ENCODE assay signal across 29 cellular contexts in the genomic region with DNA sequence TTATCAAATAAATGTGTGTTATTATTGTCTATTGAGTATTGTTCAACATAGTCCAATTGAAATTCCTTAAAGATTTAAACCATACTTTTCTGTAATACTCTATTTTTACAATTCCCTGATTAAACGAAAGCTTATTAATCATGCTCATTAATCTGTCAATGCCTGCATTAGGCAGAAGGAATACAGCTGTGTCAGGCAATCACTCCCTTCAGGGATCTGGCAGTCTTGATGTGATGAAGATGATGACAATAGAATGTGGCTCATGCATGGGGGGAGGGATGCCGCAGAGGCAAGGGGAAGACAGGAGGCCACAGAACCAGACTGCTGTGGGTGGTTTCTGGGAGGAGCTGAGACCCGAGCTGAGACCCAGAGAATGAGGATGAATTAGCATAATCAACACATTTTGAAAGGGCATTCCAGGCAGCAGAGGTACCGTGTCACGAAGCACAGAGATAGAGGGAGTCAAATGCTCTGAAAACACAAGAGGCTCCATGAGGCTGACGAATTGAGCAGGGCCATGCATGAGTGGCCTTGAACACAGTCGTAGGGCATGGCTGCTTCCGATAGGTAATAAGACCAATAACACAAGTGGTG.
DNase-seq lines count a peak whose midpoint lies in the region; ATAC-seq, FAIRE-seq and TF ChIP-seq lines count a peak whose summit lies in the region.
"Had no signal": no experiment of that assay in that cellular context is flagged by ENCODE, and none has a peak within 500 bp of the region (broad histone marks: within the 10 kb centered on the region; RNA-seq: fewer than 3 reads in every experiment).

No MANE protein-coding gene starts in this region.

- FAIRE-seq in H1 (lab: Jason Lieb, UNC): no peak
- FAIRE-seq: colon, GM12892, TTC549 had no signal

- H3K4me3 Mint-ChIP-seq in nephron progenitor cell: peak overlapping the region; percentile 37
- H3K4me3 Mint-ChIP-seq: CD4-positive, alpha-beta memory T cell; naive thymus-derived CD8-positive, alpha-beta T cell had no signal

- H3K79me1 ChIP-seq in H1 (ENCODE audit: low read depth, low read length): no peaks in the 10 kb centered on the region

- no peaks in the 10 kb centered on the region for H4K20me1 ChIP-seq in H1 (replicated peaks in 1 of 2; ENCODE audit: control insufficient read depth in 1 of 2, insufficient read depth in 2 of 2, low read length in 2 of 2)

- H3K4me3 ChIP-seq in H1 (ENCODE audit: extremely low read depth in 1 of 4, insufficient read depth in 2 of 4, low read depth in 3 of 4, low read length in 4 of 4): no peak overlapping the region
- H3K4me3 ChIP-seq: ascending aorta, cardiac muscle cell, lower lobe of right lung, MG63, ovary, smooth muscle cell had no signal

- no peaks in the 10 kb centered on the region for H3K23me2 ChIP-seq in H1 (ENCODE audit: low read depth, low read length)

- H4K5ac ChIP-seq in H1 (ENCODE audit: insufficient read length, low read depth, low read length): no peak overlapping the region

- H3K9ac ChIP-seq in H1 (replicated peaks in 1 of 4; ENCODE audit: extremely low read depth in 1 of 4, low read depth in 3 of 4, low read length in 3 of 4): no peak overlapping the region

- no peaks in the 10 kb centered on the region for H3K36me3 Mint-ChIP-seq in nephron progenitor cell (ENCODE audit: low read depth)
- H3K36me3 Mint-ChIP-seq: CD4-positive, alpha-beta memory T cell; naive thymus-derived CD8-positive, alpha-beta T cell had no signal

- no peak overlapping the region for H2BK12ac ChIP-seq in H1 (ENCODE audit: low read depth, low read length)

- no peak overlapping the region for H2AFZ ChIP-seq in H1 (ENCODE audit: low read length)

- H3K9me3 Mint-ChIP-seq in nephron progenitor cell: peaks cover 26% of the 10 kb centered on the region

- no peaks in the 10 kb centered on the region for H3K9me3 ChIP-seq in H1 (ENCODE audit: insufficient read depth in 2 of 2, low read depth in 1 of 2, low read length in 1 of 2)
- H3K9me3 ChIP-seq: ascending aorta, lower lobe of right lung, MG63, ovary had no signal

- no peak for ATAC-seq in HG02642 (IDR thresholded peaks at IDR 0.05; ENCODE audit: poor library complexity, unreplicated experiment)
- ATAC-seq: HCT116; lower lobe of right lung; naive thymus-derived CD8-positive, alpha-beta T cell; stimulated activated naive CD8-positive, alpha-beta T cell treated with anti-CD3 and anti-CD28 coated beads, Interleukin-15, Interleukin-2, amounts not matched to agents 100 U/mL and 50 U/mL, for 24 hours had no signal

- H3K4me1 ChIP-seq in H1 (replicated peaks in 1 of 4; ENCODE audit: control insufficient read depth in 3 of 4, insufficient read depth in 4 of 4, low read length in 3 of 4): peaks cover 0 to 10% (median 6%) of the 10 kb centered on the region in 4 experiments; a peak in 5 of 7 replicates
- H3K4me1 ChIP-seq: ascending aorta, lower lobe of right lung had no signal

- POLR2A ChIA-PET in H1 (lab: Charles Lee; ENCODE audit: partially characterized antibody): no interaction called here

- H3K27ac Mint-ChIP-seq in nephron progenitor cell: peak overlapping the region; percentile 53
- H3K27ac Mint-ChIP-seq: CD4-positive, alpha-beta memory T cell; naive thymus-derived CD8-positive, alpha-beta T cell had no signal

- TF ChIP-seq EP300 in H1 (IDR thresholded peaks at IDR 0.05; ENCODE audit: borderline replicate concordance in 1 of 2, low read depth in 2 of 2, low read length in 2 of 2): no peak

- H4K8ac ChIP-seq in H1 (ENCODE audit: extremely low read depth, insufficient read depth, low read length): no peak overlapping the region

- 0 out of 2 replicates have a peak overlapping the region, but pooled peaks have one; percentile 27 for H2BK5ac ChIP-seq in H1 (ENCODE audit: low read depth, low read length)

- no peak overlapping the region for H3K23ac ChIP-seq in H1 (ENCODE audit: insufficient read length)

- no peak overlapping the region for H3K56ac ChIP-seq in H1 (replicated peaks; ENCODE audit: insufficient read length, low read depth, low read length)

- no peak overlapping the region for H4K91ac ChIP-seq in H1 (replicated peaks; ENCODE audit: insufficient read length, low read length)

- peak overlapping the region in 1 of 2 experiments; percentile 7; a peak in 1 of 4 replicates for H3K4me2 ChIP-seq in H1 (ENCODE audit: insufficient read depth in 1 of 2, low read depth in 2 of 2, low read length in 2 of 2)
- H3K4me2 ChIP-seq: smooth muscle cell had no signal

- no peak overlapping the region for H2BK20ac ChIP-seq in H1 (ENCODE audit: low read length)

- H2BK120ac ChIP-seq in H1 (replicated peaks; ENCODE audit: low read depth, low read length): no peak overlapping the region

- H2AK5ac ChIP-seq in H1 (ENCODE audit: low read depth, low read length): no peak overlapping the region

- TF ChIP-seq CTCF in H1 (IDR thresholded peaks at IDR 0.05; ENCODE audit: control extremely low read depth in 1 of 3, insufficient read depth in 1 of 3, low read depth in 1 of 3, low read length in 3 of 3) (no peak), nephron progenitor cell (IDR thresholded peaks at IDR 0.05) (no peak)

- H3K18ac ChIP-seq in H1 (ENCODE audit: extremely low read depth, low read length): no peak overlapping the region

- DNase-seq in NCI-H82 (lab: John Stamatoyannopoulos, UW): peak; percentile 0
- no peak for DNase-seq in NCI-H82 treated with DMSO at 0.1 percent for 48 hours (lab: John Stamatoyannopoulos, UW; ENCODE audit: unreplicated experiment)
- no peak for DNase-seq in H1 (ENCODE audit: low read depth in 1 of 2, low spot score in 2 of 2)
- DNase-seq in nephron progenitor cell: peak; percentile 5
- DNase-seq in stimulated activated naive CD4-positive, alpha-beta T cell treated with Interleukin-2 at 50 U/mL for 16 hours (lab: John Stamatoyannopoulos, UW): no peak
- DNase-seq in glomerular visceral epithelial cell (ENCODE audit: extremely low spot score): no peak
- DNase-seq: activated CD4-positive, alpha-beta T cell treated with anti-CD3 and anti-CD28 coated beads, Interleukin-2, amount 50 U/mL, for 4 hours; activated T-cell treated with anti-CD3 and anti-CD28 coated beads, Interleukin-2, amount 50 U/mL, for 48 hours; CD4-positive, alpha-beta memory T cell; effector memory CD4-positive, alpha-beta T cell; KBM-7; lower lobe of right lung; MG63; naive thymus-derived CD8-positive, alpha-beta T cell; NCI-H2081 treated with DMSO at 0.1 percent for 48 hours; NCI-H446 treated with DMSO at 0.1 percent for 48 hours; ovary; stimulated activated CD4-positive, alpha-beta T cell treated with anti-CD3 and anti-CD28 coated beads, Interleukin-1b, Interleukin-23, amount 100 ng/mL, for 48 hours; stimulated activated naive CD8-positive, alpha-beta T cell treated with anti-CD3 and anti-CD28 coated beads, Interleukin-15, Interleukin-2, amounts not matched to agents 100 U/mL and 50 U/mL, for 24 hours; T-helper 1 cell had no signal

- H3K27me3 Mint-ChIP-seq in nephron progenitor cell (ENCODE audit: low read depth, poor library complexity): peaks cover 10% of the 10 kb centered on the region

- H3K27me3 ChIP-seq in H1 (replicated peaks in 1 of 4; ENCODE audit: control insufficient read depth in 3 of 4, extremely low read depth in 1 of 4, insufficient read depth in 3 of 4, low read length in 3 of 4): no peaks in the 10 kb centered on the region
- H3K27me3 ChIP-seq: ascending aorta, cardiac muscle cell, MG63, ovary had no signal

- no peaks in the 10 kb centered on the region for H3K79me2 ChIP-seq in H1 (ENCODE audit: control insufficient read depth in 1 of 2, insufficient read depth in 2 of 2, low read length in 2 of 2)

- WGBS in H1 (ENCODE audit: extremely low coverage in 1 of 2, insufficient coverage in 1 of 2, insufficient read length in 1 of 2, insufficient replicate concordance in 2 of 2, low coverage in 1 of 2, low lambda C conversion rate in 2 of 2, missing lambda C conversion rate in 1 of 2), 2 experiments: 78% methylated on average over 8 of the region's 8 CpGs; no CpG with 5 or more reads in 1 of the 2 experiments

- no peak for TF ChIP-seq POLR2A in H1 (IDR thresholded peaks at IDR 0.05; ENCODE audit: control extremely low read depth in 1 of 2, low read depth in 2 of 2, low read length in 2 of 2)

- H3K27ac ChIP-seq in H1 (ENCODE audit: low read depth, low read length): no peak overlapping the region
- H3K27ac ChIP-seq: ascending aorta, cardiac muscle cell, HL-60, lower lobe of right lung, ovary had no signal

- H3K36me3 ChIP-seq in H1 (ENCODE audit: control insufficient read depth in 2 of 4, insufficient read depth in 4 of 4, low read length in 3 of 4): no peaks in the 10 kb centered on the region
- H3K36me3 ChIP-seq: ascending aorta, cardiac muscle cell, lower lobe of right lung, MG63, ovary had no signal

- no peak overlapping the region for H3K4ac ChIP-seq in H1 (replicated peaks; ENCODE audit: insufficient read length, low read depth, low read length)

- peaks cover 57% of the 10 kb centered on the region for H3K4me1 Mint-ChIP-seq in nephron progenitor cell
- H3K4me1 Mint-ChIP-seq: naive thymus-derived CD8-positive, alpha-beta T cell had no signal

- H2BK15ac ChIP-seq in H1 (ENCODE audit: low read length): no peak overlapping the region

- no peak for TF ChIP-seq RAD21 in H1 (IDR thresholded peaks at IDR 0.05 in 1 of 2, conservative IDR thresholded peaks at IDR 0.05 in 1 of 2; ENCODE audit: low read depth in 2 of 2, low read length in 2 of 2)

- CTCF ChIA-PET in H1 (lab: Charles Lee; ENCODE audit: partially characterized antibody): interaction anchor here (0.6 to 3.5 kb wide), 6 partner anchors 8 to 483 kb away, joined by 3 to 13 read pairs (median 4); no protein-coding TSS in a partner anchor

- no peak overlapping the region for H3K14ac ChIP-seq in H1 (ENCODE audit: insufficient read length)

TF ChIP-seq in H1, 55 proteins besides CTCF, POLR2A, EP300 and RAD21 (continues in another document):
- TF ChIP-seq TAF1 (IDR thresholded peaks at IDR 0.05; ENCODE audit: low read depth, low read length) (no peak), SRF (IDR thresholded peaks at IDR 0.05; ENCODE audit: low read depth, low read length) (no peak), ZNF274 (IDR thresholded peaks at IDR 0.05; ENCODE audit: borderline replicate concordance, extremely low read depth, low read length) (no peak), FOSL1 (IDR thresholded peaks at IDR 0.05; ENCODE audit: insufficient read depth, low read depth, low read length) (no peak), JUND (IDR thresholded peaks at IDR 0.05; ENCODE audit: low read length) (no peak), MAFK (IDR thresholded peaks at IDR 0.05; ENCODE audit: low read depth, low read length) (no peak), GTF2F1 (IDR thresholded peaks at IDR 0.05; ENCODE audit: borderline replicate concordance, low read depth, low read length) (no peak), POLR2AphosphoS5 (IDR thresholded peaks at IDR 0.05; ENCODE audit: low read depth, low read length) (no peak)
- TF ChIP-seq, protein P1, sequence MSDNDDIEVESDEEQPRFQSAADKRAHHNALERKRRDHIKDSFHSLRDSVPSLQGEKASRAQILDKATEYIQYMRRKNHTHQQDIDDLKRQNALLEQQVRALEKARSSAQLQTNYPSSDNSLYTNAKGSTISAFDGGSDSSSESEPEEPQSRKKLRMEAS (IDR thresholded peaks at IDR 0.05): no peak

Comparison
In these comparisons a context has a peak if more than half of its experiments do, and no peak if none do; other contexts are left out.
1. DNase-seq: peak in NCI-H82 (single experiment) and nephron progenitor cell (single experiment); none in NCI-H82 treated with DMSO at 0.1 percent for 48 hours (single experiment), H1 (0 of 2), stimulated activated naive CD4-positive, alpha-beta T cell treated with Interleukin-2 at 50 U/mL for 16 hours (single experiment) and glomerular visceral epithelial cell (single experiment).